ENCODE assay signal across 18 cellular contexts in genomic region chr14:81811705-81812269, GRCh38.
DNase-seq lines count a peak whose midpoint lies in the region; ATAC-seq and TF ChIP-seq lines count a peak whose summit lies in the region.
"Had no signal": no experiment of that assay in that cellular context is flagged by ENCODE, and none has a peak within 500 bp of the region (broad histone marks: within the 10 kb centered on the region; RNA-seq: fewer than 3 reads in every experiment).

No MANE protein-coding gene starts in this region.

- H3K4me3 Mint-ChIP-seq in WTC11: no peak overlapping the region
- no peak overlapping the region for H3K4me3 Mint-ChIP-seq in activated naive CD8-positive, alpha-beta T cell treated with anti-CD3 and anti-CD28 coated beads for 36 hours
- H3K4me3 Mint-ChIP-seq: CD4-positive, alpha-beta memory T cell had no signal

- no peaks in the 10 kb centered on the region for H3K79me2 ChIP-seq in smooth muscle cell (ENCODE audit: low read depth)

- peaks cover 8% of the 10 kb centered on the region for H3K9me3 Mint-ChIP-seq in WTC11
- H3K9me3 Mint-ChIP-seq in activated naive CD8-positive, alpha-beta T cell treated with anti-CD3 and anti-CD28 coated beads for 36 hours: peaks cover 3% of the 10 kb centered on the region

- no peak overlapping the region for H3K9ac ChIP-seq in smooth muscle cell (ENCODE audit: low read depth)
- H3K9ac ChIP-seq: GM23248 had no signal

- CTCF ChIA-PET in WTC11 (lab: Charles Lee): no interaction called here

- H3K27ac Mint-ChIP-seq in WTC11: peak overlapping the region; percentile 81
- H3K27ac Mint-ChIP-seq in activated naive CD8-positive, alpha-beta T cell treated with anti-CD3 and anti-CD28 coated beads for 36 hours: no peak overlapping the region
- H3K27ac Mint-ChIP-seq: CD4-positive, alpha-beta memory T cell had no signal

- peak overlapping the region; percentile 73 for H3K27ac ChIP-seq in smooth muscle cell (ENCODE audit: low read depth)
- H3K27ac ChIP-seq: A549, GM23248 had no signal

- POLR2A ChIA-PET in WTC11 (lab: Charles Lee): no interaction called here

- DNase-seq in WTC11 (ENCODE audit: low spot score) (no peak), smooth muscle cell (lab: John Stamatoyannopoulos, UW; ENCODE audit: unreplicated experiment) (no peak), T-helper 9 cell (no peak)
- DNase-seq in activated naive CD8-positive, alpha-beta T cell treated with anti-CD3 and anti-CD28 coated beads for 36 hours: no peak
- DNase-seq: 8988T; C1 segment of cervical spinal cord; Calu3; CD4-positive, alpha-beta memory T cell; COR-L47; DMS53; DMS79 treated with DMSO at 0.1 percent for 48 hours; GF-D8; GM23248; HCEC 1CT had no signal

- no peaks in the 10 kb centered on the region for H3K27me3 Mint-ChIP-seq in WTC11 (ENCODE audit: low read depth)
- no peaks in the 10 kb centered on the region for H3K27me3 Mint-ChIP-seq in activated naive CD8-positive, alpha-beta T cell treated with anti-CD3 and anti-CD28 coated beads for 36 hours
- H3K27me3 Mint-ChIP-seq: CD4-positive, alpha-beta memory T cell had no signal

- ATAC-seq in GM21786 (IDR thresholded peaks at IDR 0.05; ENCODE audit: unreplicated experiment) (peak; percentile 57), HG03432 (IDR thresholded peaks at IDR 0.05; ENCODE audit: unreplicated experiment) (peak; percentile 63), WTC11 (peak; percentile 85), HG02798 (IDR thresholded peaks at IDR 0.05; ENCODE audit: poor library complexity, unreplicated experiment) (no peak)
- ATAC-seq: A549 had no signal

- 52% methylated on average over 7 of the region's 7 CpGs for WGBS in smooth muscle cell (ENCODE audit: low lambda C conversion rate)

- H3K27me3 ChIP-seq in smooth muscle cell (ENCODE audit: low read depth): no peaks in the 10 kb centered on the region

- no peaks in the 10 kb centered on the region for H4K20me1 ChIP-seq in smooth muscle cell (ENCODE audit: low read depth)

- H3K4me1 Mint-ChIP-seq in WTC11: peaks cover 40% of the 10 kb centered on the region
- H3K4me1 Mint-ChIP-seq in activated naive CD8-positive, alpha-beta T cell treated with anti-CD3 and anti-CD28 coated beads for 36 hours: no peaks in the 10 kb centered on the region
- H3K4me1 Mint-ChIP-seq: CD4-positive, alpha-beta memory T cell had no signal

- H3K9me3 ChIP-seq in smooth muscle cell (replicated peaks; ENCODE audit: low read depth): no peaks in the 10 kb centered on the region
- H3K9me3 ChIP-seq: A549 had no signal

- peaks cover 11% of the 10 kb centered on the region for H3K4me1 ChIP-seq in smooth muscle cell (ENCODE audit: low read depth)
- H3K4me1 ChIP-seq: A549 had no signal

- H3K4me2 ChIP-seq in smooth muscle cell: peak overlapping the region; percentile 51
- H3K4me2 ChIP-seq: A549 had no signal

- no peak overlapping the region for H3K4me3 ChIP-seq in smooth muscle cell
- H3K4me3 ChIP-seq: A549, GM23248 had no signal

- H3F3A ChIP-seq in smooth muscle cell (ENCODE audit: low read depth): peaks cover 10% of the 10 kb centered on the region

- H3K36me3 ChIP-seq in smooth muscle cell (ENCODE audit: low read depth): no peaks in the 10 kb centered on the region

- peak overlapping the region; percentile 66 for H2AFZ ChIP-seq in smooth muscle cell (ENCODE audit: low read depth)
- H2AFZ ChIP-seq: GM23248 had no signal

- no peaks in the 10 kb centered on the region; the same call in 1 of the 2 replicates for H3K36me3 Mint-ChIP-seq in WTC11
- no peaks in the 10 kb centered on the region for H3K36me3 Mint-ChIP-seq in activated naive CD8-positive, alpha-beta T cell treated with anti-CD3 and anti-CD28 coated beads for 36 hours
- H3K36me3 Mint-ChIP-seq: CD4-positive, alpha-beta memory T cell had no signal

- TF ChIP-seq CTCF in WTC11 (IDR thresholded peaks at IDR 0.05): no peak
- no peak for TF ChIP-seq CTCF in smooth muscle cell (IDR thresholded peaks at IDR 0.05; ENCODE audit: borderline replicate concordance, insufficient read depth, poor library complexity, severe bottlenecking)

TF ChIP-seq in WTC11, 78 proteins besides CTCF, POLR2A, EP300 and RAD21:
- TF ChIP-seq JUN (CRISPR knock-in tag; IDR thresholded peaks at IDR 0.05) (no peak), USF2 (CRISPR knock-in tag; IDR thresholded peaks at IDR 0.05) (0 out of 2 replicates have a peak, but pooled peaks have one; percentile 15)
